In genomic region chr6:87700729-87701675, GRCh38 we compare ENCODE assay signal across 8 cellular contexts. TPM values are rescaled to one million over a fixed set of nuclear protein-coding genes. Genes with fewer than 3 reads are reported as not detected.
A peak's percentile ranks its signal among the peaks of the same experiment; 100 is the strongest.
DNase-seq lines count a peak whose midpoint lies in the region; ATAC-seq and TF ChIP-seq lines count a peak whose summit lies in the region.

No MANE protein-coding gene starts in this region.

- peaks cover 17% of the 10 kb centered on the region for H3K4me1 Mint-ChIP-seq in MCF 10A (ENCODE audit: insufficient read depth, unreplicated experiment)

- H3K36me3 Mint-ChIP-seq in MCF 10A (ENCODE audit: insufficient read depth, unreplicated experiment), result peaks cover 21% of the 10 kb centered on the region

- intact Hi-C loops in MCF 10A (cut with micrococcal nuclease), result loop anchor here (1.0 kb wide), 2 partner anchors 88 to 131 kb away; no protein-coding TSS in a partner anchor

- H3K9me3 Mint-ChIP-seq in MCF 10A (ENCODE audit: unreplicated experiment), result no peaks in the 10 kb centered on the region

- peak; percentile 5 for ATAC-seq in GM19324 (IDR thresholded peaks at IDR 0.05; ENCODE audit: low FRiP score, unreplicated experiment)

- H3K4me3 Mint-ChIP-seq in MCF 10A (ENCODE audit: unreplicated experiment), result peak overlapping the region; percentile 83

- no peaks in the 10 kb centered on the region for H3K27me3 ChIP-seq in BJ (ENCODE audit: control insufficient read depth, insufficient read depth, low read length)
- H3K27me3 ChIP-seq in Loucy (ENCODE audit: insufficient read depth, low read length, poor library complexity, severe bottlenecking), result peaks cover 12% of the 10 kb centered on the region

- H3F3A ChIP-seq in Loucy (ENCODE audit: low read depth), result no peaks in the 10 kb centered on the region

- H3K9me3 ChIP-seq in Loucy (ENCODE audit: insufficient read depth, low read depth, low read length), result no peaks in the 10 kb centered on the region

- H4K20me1 ChIP-seq in Loucy (ENCODE audit: insufficient read depth, low read length, poor library complexity, severe bottlenecking), result peaks cover 49% of the 10 kb centered on the region

- H3K9ac ChIP-seq in Loucy (ENCODE audit: low read depth, low read length, poor library complexity, severe bottlenecking), result peak overlapping the region; percentile 98

- H3K36me3 ChIP-seq in BJ (ENCODE audit: control insufficient read depth, insufficient read depth, low read length) (no peaks in the 10 kb centered on the region), Loucy (ENCODE audit: insufficient read depth, low read length) (no peaks in the 10 kb centered on the region; the same call in 1 of the 2 replicates)

- peak overlapping the region; percentile 89 for H3K27ac Mint-ChIP-seq in MCF 10A (ENCODE audit: low read depth, unreplicated experiment)

- H3K4me1 ChIP-seq in Loucy (ENCODE audit: insufficient read depth, low read length, poor library complexity, severe bottlenecking), result peaks cover 26% of the 10 kb centered on the region

- POLR2A ChIA-PET in BJ (lab: Charles Lee), result interaction anchor here (0.6 to 0.7 kb wide), 2 partner anchors 24 to 542 kb away, joined by 3 to 4 read pairs; no protein-coding TSS in a partner anchor
- POLR2A ChIA-PET in MCF 10A (lab: Yijun Ruan, JAX), result interaction anchor here (0.6 to 6.7 kb wide), 20 partner anchors 10 to 1420 kb away, joined by 3 to 89 read pairs (median 6); partner anchors contain the start of genes ORC3, RARS2 and SLC35A1

- no peaks in the 10 kb centered on the region for H3K27me3 Mint-ChIP-seq in MCF 10A (ENCODE audit: insufficient read depth, unreplicated experiment)

- H3K4me3 ChIP-seq in BJ (ENCODE audit: low read depth, low read length) (peak overlapping the region; percentile 81), Loucy (ENCODE audit: low read length, poor library complexity, severe bottlenecking) (peak overlapping the region; percentile 99)

- TF ChIP-seq CTCF in BJ (IDR thresholded peaks at IDR 0.05; ENCODE audit: insufficient read depth, low read depth, low read length) (0 out of 2 replicates have a peak, but pooled peaks have one; percentile 10), Loucy (conservative IDR thresholded peaks at IDR 0.05; ENCODE audit: low read length) (no peak), MCF 10A (IDR thresholded peaks at IDR 0.05; ENCODE audit: unreplicated experiment) (no peak)

- DNase-seq in BJ (ENCODE audit: low read depth), result no peak
- peak; percentile 90 for DNase-seq in SW480 (ENCODE audit: low spot score)
- peak; percentile 81 for DNase-seq in MCF 10A (ENCODE audit: unreplicated experiment)
- peak; percentile 81 for DNase-seq in iris pigment epithelial cell (ENCODE audit: low read depth)
- peak; percentile 49 for DNase-seq in stimulated activated CD4-positive, alpha-beta T cell treated with anti-CD3 and anti-CD28 coated beads, Interleukin-15, amount 100 ng/mL, for 24 hours
- no peak for DNase-seq in NCI-H1694 treated with DMSO at 0.1 percent for 48 hours (lab: John Stamatoyannopoulos, UW)

- H3K79me2 ChIP-seq in Loucy (ENCODE audit: insufficient read depth, low read length), result peaks cover 60% of the 10 kb centered on the region

- H3K4me2 ChIP-seq in Loucy (ENCODE audit: low read depth, low read length, poor library complexity, severe bottlenecking), result peak overlapping the region; percentile 94

- H2AFZ ChIP-seq in Loucy (ENCODE audit: low read length), result peak overlapping the region; percentile 84

- no peaks in the 10 kb centered on the region for H3K9me2 ChIP-seq in Loucy (replicated peaks; ENCODE audit: low read depth, low read length)

- CTCF ChIA-PET in BJ (lab: Yijun Ruan, JAX), result no interaction called here
- CTCF ChIA-PET in MCF 10A (lab: Yijun Ruan, JAX), result interaction anchor here (0.6 to 1.1 kb wide), 6 partner anchors 15 to 956 kb away, joined by 3 to 6 read pairs (median 4); no protein-coding TSS in a partner anchor

- BruUV-seq in MCF 10A (replicated peaks; lab: Mats Ljungman, UMichigan), result TSS peak; percentile 51

RNA-seq across cellular contexts. Expression of gene AKIRIN2, which starts 1.0 kb away (rescaled TPM):
- polyA plus RNA-seq in BJ (2011; rRNA removed), result 8.1 and 15.1 TPM in 2 replicates
- polyA minus RNA-seq in BJ (2011; rRNA and poly(A)+ RNA removed), result 12.1 and 23.2 TPM in 2 replicates
- 47.6 and 48.1 TPM in 2 replicates for total RNA-seq in MCF 10A (2022)

Comparison
In these comparisons a context has a peak if more than half of its experiments do, and no peak if none do; other contexts are left out.
1. DNase-seq: peak in SW480 (single experiment), MCF 10A (single experiment), iris pigment epithelial cell (single experiment) and stimulated activated CD4-positive, alpha-beta T cell treated with anti-CD3 and anti-CD28 coated beads, Interleukin-15, amount 100 ng/mL, for 24 hours (single experiment); none in BJ (single experiment) and NCI-H1694 treated with DMSO at 0.1 percent for 48 hours (single experiment).